Comparison of ENCODE assay signal across 24 cellular contexts in the genomic region with DNA sequence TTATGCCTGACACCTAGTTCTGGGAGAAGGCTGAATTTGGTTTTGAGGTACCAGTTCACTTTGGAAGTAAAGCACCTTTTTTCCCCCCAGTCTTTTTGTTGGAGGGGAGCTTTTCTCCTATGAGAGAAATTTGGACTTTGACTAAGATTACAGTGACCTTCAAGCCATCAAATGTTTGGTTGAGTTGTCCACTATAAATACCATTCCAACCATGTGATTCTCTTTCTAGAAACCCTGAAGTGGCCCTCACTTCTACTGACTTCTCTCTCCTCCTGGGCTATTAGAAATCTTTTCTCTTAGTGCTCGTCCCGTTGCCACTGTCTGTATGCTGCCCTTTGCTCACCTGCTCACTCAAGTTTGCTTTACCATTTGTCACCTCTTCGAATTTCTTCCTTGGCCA.
"Had no signal": no experiment of that assay in that cellular context is flagged by ENCODE, and none has a peak within 500 bp of the region (broad histone marks: within the 10 kb centered on the region; RNA-seq: fewer than 3 reads in every experiment).

No MANE protein-coding gene starts in this region.

- H3K27ac ChIP-seq: left ventricle myocardium inferior, SK-N-MC, stomach, suprapubic skin, transverse colon had no signal

- H3K36me3 Mint-ChIP-seq: activated CD4-positive, alpha-beta memory T cell treated with anti-CD3 and anti-CD28 coated beads for 36 hours; memory B cell; stimulated activated memory B cell treated with anti-CD40 and anti-IgM and Interleukin-4, amounts not matched to agents 10 μg/mL and 1 μg/mL and 100 μg/mL, for 72 hours had no signal

- H3K9me3 ChIP-seq: left ventricle myocardium inferior, stomach, suprapubic skin, transverse colon had no signal

- H3K27ac Mint-ChIP-seq: activated CD4-positive, alpha-beta memory T cell treated with anti-CD3 and anti-CD28 coated beads for 36 hours; dendritic cell treated with granulocyte-macrophage colony-stimulating factor and Interleukin-4, amounts not matched to agents 40 ng/mL and 50 ng/mL, for 4 days; memory B cell; stimulated activated memory B cell treated with anti-CD40 and anti-IgM and Interleukin-4, amounts not matched to agents 10 μg/mL and 1 μg/mL and 100 μg/mL, for 72 hours had no signal

- H3K27me3 Mint-ChIP-seq: memory B cell; stimulated activated memory B cell treated with anti-CD40 and anti-IgM and Interleukin-4, amounts not matched to agents 10 μg/mL and 1 μg/mL and 100 μg/mL, for 72 hours had no signal

- H3K9me3 Mint-ChIP-seq: activated CD4-positive, alpha-beta memory T cell treated with anti-CD3 and anti-CD28 coated beads for 36 hours; dendritic cell treated with granulocyte-macrophage colony-stimulating factor and Interleukin-4, amounts not matched to agents 40 ng/mL and 50 ng/mL, for 4 days; memory B cell; neural crest cell; stimulated activated memory B cell treated with anti-CD40 and anti-IgM and Interleukin-4, amounts not matched to agents 10 μg/mL and 1 μg/mL and 100 μg/mL, for 72 hours had no signal

- ATAC-seq: stimulated activated memory B cell treated with anti-CD40 and anti-IgM and Interleukin-4, amounts not matched to agents 10 μg/mL and 1 μg/mL and 100 μg/mL, for 72 hours had no signal

- H3K36me3 ChIP-seq: left ventricle myocardium inferior, stomach, suprapubic skin, transverse colon had no signal

- FAIRE-seq: endometrium had no signal

- H3K27me3 ChIP-seq: stomach, suprapubic skin, transverse colon had no signal

- H3K4me3 ChIP-seq: left ventricle myocardium inferior, SK-N-MC, stomach, suprapubic skin, transverse colon had no signal

- H3K4me1 Mint-ChIP-seq: memory B cell; stimulated activated memory B cell treated with anti-CD40 and anti-IgM and Interleukin-4, amounts not matched to agents 10 μg/mL and 1 μg/mL and 100 μg/mL, for 72 hours had no signal

- H3K4me3 Mint-ChIP-seq: activated CD4-positive, alpha-beta memory T cell treated with anti-CD3 and anti-CD28 coated beads for 36 hours; dendritic cell treated with granulocyte-macrophage colony-stimulating factor and Interleukin-4, amounts not matched to agents 40 ng/mL and 50 ng/mL, for 4 days; memory B cell; neural crest cell; stimulated activated memory B cell treated with anti-CD40 and anti-IgM and Interleukin-4, amounts not matched to agents 10 μg/mL and 1 μg/mL and 100 μg/mL, for 72 hours had no signal

- DNase-seq: activated CD4-positive, alpha-beta memory T cell treated with anti-CD3 and anti-CD28 coated beads for 36 hours; activated CD4-positive, alpha-beta T cell treated with anti-CD3 and anti-CD28 coated beads for 48 hours; activated naive CD4-positive, alpha-beta T cell treated with Interleukin-2 at 50 U/mL for 16 hours; activated T-cell treated with anti-CD3 and anti-CD28 coated beads, Interleukin-2, amount 50 U/mL, for 48 hours; amygdala; caudate nucleus; effector CD4-positive, alpha-beta T cell; erythroblast; foreskin fibroblast; hippocampal formation; kidney glomerular epithelial cell; left ventricle myocardium inferior; occipital lobe; retina; stimulated activated CD4-positive, alpha-beta T cell treated with anti-CD3 and anti-CD28 coated beads, Interleukin-2, amount 100 ng/mL, for 24 hours; stomach; transverse colon had no signal
